Comparison of ENCODE assay signal across 14 cellular contexts in genomic region chr1:34781844-34782391, GRCh38. TPM values are rescaled to one million over a fixed set of nuclear protein-coding genes. Genes with fewer than 3 reads are reported as not detected.
A peak's percentile ranks its signal among the peaks of the same experiment; 100 is the strongest.
DNase-seq lines count a peak whose midpoint lies in the region; ATAC-seq and TF ChIP-seq lines count a peak whose summit lies in the region.
"Had no signal": no experiment of that assay in that cellular context is flagged by ENCODE, and none has a peak within 500 bp of the region (broad histone marks: within the 10 kb centered on the region; RNA-seq: fewer than 3 reads in every experiment).

No MANE protein-coding gene starts in this region.

- TF ChIP-seq CTCF in psoas muscle (IDR thresholded peaks at IDR 0.05) (no peak), GM20000 (IDR thresholded peaks at IDR 0.05; ENCODE audit: extremely low read depth, missing control alignments) (no peak)

- H3K27me3 ChIP-seq in H7 (ENCODE audit: control insufficient read depth, insufficient read depth, low read length) (peaks cover 40% of the 10 kb centered on the region), psoas muscle (ENCODE audit: insufficient read depth in 3 of 3, low read length in 2 of 3) (peaks cover 0 to 51% (median 16%) of the 10 kb centered on the region in 3 donors), Karpas-422 (ENCODE audit: low read length) (no peaks in the 10 kb centered on the region)

- no peak overlapping the region for H2AFZ ChIP-seq in Karpas-422 (ENCODE audit: low read length)

- H3K27me3 Mint-ChIP-seq in activated T-helper 17 cell treated with anti-CD3 and anti-CD28 coated beads, Interleukin-2, amount 50 U/mL, for 72 hours, result peaks cover 54% of the 10 kb centered on the region

- H3K9me3 Mint-ChIP-seq in activated T-helper 17 cell treated with anti-CD3 and anti-CD28 coated beads, Interleukin-2, amount 50 U/mL, for 72 hours, result no peaks in the 10 kb centered on the region
- H3K9me3 Mint-ChIP-seq: dendritic cell treated with granulocyte-macrophage colony-stimulating factor and Interleukin-4, amounts not matched to agents 40 ng/mL and 50 ng/mL, for 4 days; IgD-negative memory B cell had no signal

- H3K27ac ChIP-seq in psoas muscle (no peak overlapping the region), Karpas-422 (ENCODE audit: low read length) (no peak overlapping the region)

- H3K9me2 ChIP-seq in Karpas-422 (replicated peaks; ENCODE audit: insufficient read depth, low read length), result no peaks in the 10 kb centered on the region

- H3K4me3 ChIP-seq in H7 (ENCODE audit: insufficient read depth, low read depth, low read length), result peak overlapping the region; percentile 73
- H3K4me3 ChIP-seq in iPS-18c (ENCODE audit: insufficient read depth, low read depth, low read length), result peak overlapping the region; percentile 63
- H3K4me3 ChIP-seq in psoas muscle, result peak overlapping the region; percentile 44
- H3K4me3 ChIP-seq in Karpas-422 (ENCODE audit: low read length), result no peak overlapping the region

- no peak overlapping the region for H3K9ac ChIP-seq in Karpas-422 (ENCODE audit: low read length)

- peaks cover 6% of the 10 kb centered on the region for H3K4me1 Mint-ChIP-seq in activated T-helper 17 cell treated with anti-CD3 and anti-CD28 coated beads, Interleukin-2, amount 50 U/mL, for 72 hours

- H3K36me3 Mint-ChIP-seq in activated T-helper 17 cell treated with anti-CD3 and anti-CD28 coated beads, Interleukin-2, amount 50 U/mL, for 72 hours (ENCODE audit: low read depth), result no peaks in the 10 kb centered on the region
- H3K36me3 Mint-ChIP-seq: IgD-negative memory B cell had no signal

- no peak for ATAC-seq in activated T-helper 17 cell treated with anti-CD3 and anti-CD28 coated beads, Interleukin-2, amount 50 U/mL, for 72 hours (replicated peaks)
- no peak for ATAC-seq in psoas muscle
- no peak for ATAC-seq in GM21367 (IDR thresholded peaks at IDR 0.05; ENCODE audit: unreplicated experiment)

- H3K36me3 ChIP-seq in H7 (replicated peaks; ENCODE audit: control insufficient read depth, insufficient read depth, low read length) (no peaks in the 10 kb centered on the region), psoas muscle (ENCODE audit: insufficient read depth in 1 of 2, low read depth in 1 of 2) (no peaks in the 10 kb centered on the region), Karpas-422 (ENCODE audit: insufficient read depth, low read length) (no peaks in the 10 kb centered on the region)

- H3K4me1 ChIP-seq in psoas muscle (no peaks in the 10 kb centered on the region), Karpas-422 (ENCODE audit: low read length) (no peaks in the 10 kb centered on the region)

- intact Hi-C loops in psoas muscle (cut with DNase I), result no loop called here

- H4K20me1 ChIP-seq in Karpas-422 (ENCODE audit: insufficient read depth, low read depth, low read length), result no peaks in the 10 kb centered on the region

- 2 to 8% (median 6%) methylated on average over 17 to 18 of the region's 18 CpGs for WGBS in psoas muscle, 3 donors

- H3K27ac Mint-ChIP-seq in activated T-helper 17 cell treated with anti-CD3 and anti-CD28 coated beads, Interleukin-2, amount 50 U/mL, for 72 hours, result no peak overlapping the region
- H3K27ac Mint-ChIP-seq: dendritic cell treated with granulocyte-macrophage colony-stimulating factor and Interleukin-4, amounts not matched to agents 40 ng/mL and 50 ng/mL, for 4 days; IgD-negative memory B cell had no signal

- peak overlapping the region; percentile 23 for H3K4me3 Mint-ChIP-seq in activated T-helper 17 cell treated with anti-CD3 and anti-CD28 coated beads, Interleukin-2, amount 50 U/mL, for 72 hours
- H3K4me3 Mint-ChIP-seq: dendritic cell treated with granulocyte-macrophage colony-stimulating factor and Interleukin-4, amounts not matched to agents 40 ng/mL and 50 ng/mL, for 4 days had no signal

- no peak for DNase-seq in H7
- no peak for DNase-seq in psoas muscle
- no peak for DNase-seq in Karpas-422
- DNase-seq in activated CD4-positive, alpha-beta T cell treated with anti-CD3 and anti-CD28 coated beads for 4 hours, result no peak
- no peak for DNase-seq in GM20000 (ENCODE audit: low spot score)
- DNase-seq: DMS 273 treated with DMSO at 0.1 percent for 48 hours, NCI-H524 treated with DMSO at 0.1 percent for 48 hours had no signal

- no peaks in the 10 kb centered on the region for H3K9me3 ChIP-seq in iPS-18c (ENCODE audit: control insufficient read depth, insufficient read depth, low read length)
- no peaks in the 10 kb centered on the region for H3K9me3 ChIP-seq in psoas muscle
- no peaks in the 10 kb centered on the region for H3K9me3 ChIP-seq in Karpas-422 (ENCODE audit: low read length)

- no peaks in the 10 kb centered on the region for H3K79me2 ChIP-seq in Karpas-422 (ENCODE audit: low read length)

- no peak overlapping the region for H3K4me2 ChIP-seq in Karpas-422 (ENCODE audit: low read depth, low read length, poor library complexity, severe bottlenecking)

RNA-seq across cellular contexts. Expression of gene GJB3, which starts 0.9 kb away (rescaled TPM):
- 0.31 TPM in 1 of 2 replicates, not detected in the other for total RNA-seq in H7 (2014; rRNA removed; shearing (Covaris generic))
- total RNA-seq in activated T-helper 17 cell treated with anti-CD3 and anti-CD28 coated beads, Interleukin-2, amount 50 U/mL, for 72 hours, result not detected
- not detected for total RNA-seq in psoas muscle
- under 1 TPM in 2 of 3 donors, not detected in 1; 0.03 TPM for polyA plus RNA-seq in psoas muscle
- not detected in 2 replicates for total RNA-seq in Karpas-422 (2014; rRNA removed; shearing (Covaris generic); ENCODE audit: low replicate concordance)
- total RNA-seq: mononuclear cell; T-helper 1 cell treated with Interleukin-12 subunit alpha and Interleukin-12 subunit beta and Interleukin-4 antibody, amounts not matched to agents 30 ng/mL and 1 ng/mL, for 36 hours had no signal
- polyA plus RNA-seq: IgD-negative memory B cell had no signal

RNA-seq across cellular contexts. Expression of gene GJA4, which starts 10.9 kb away (rescaled TPM):
- total RNA-seq in H7 (2014; rRNA removed; shearing (Covaris generic)), result 0.85 and 3.2 TPM in 2 replicates
- total RNA-seq in activated T-helper 17 cell treated with anti-CD3 and anti-CD28 coated beads, Interleukin-2, amount 50 U/mL, for 72 hours, result not detected
- 10 to 100 TPM in 2 of 4 donors, 1 to 10 TPM in 2; 9.1 to 19.7 (median 11.0) TPM for total RNA-seq in psoas muscle
- 10 to 100 TPM in 2 of 3 donors, 1 to 10 TPM in 1; 9.3 to 13.0 (median 11.6) TPM for polyA plus RNA-seq in psoas muscle
- total RNA-seq in Karpas-422 (2014; rRNA removed; shearing (Covaris generic); ENCODE audit: low replicate concordance), result not detected in 2 replicates
- polyA plus RNA-seq: IgD-negative memory B cell had no signal

RNA-seq across cellular contexts. Expression of gene GJB4, which starts 22.4 kb away (rescaled TPM):
- not detected in 2 replicates for total RNA-seq in H7 (2014; rRNA removed; shearing (Covaris generic))
- not detected for total RNA-seq in activated T-helper 17 cell treated with anti-CD3 and anti-CD28 coated beads, Interleukin-2, amount 50 U/mL, for 72 hours
- total RNA-seq in psoas muscle, result not detected
- polyA plus RNA-seq in psoas muscle, result not detected
- total RNA-seq in Karpas-422 (2014; rRNA removed; shearing (Covaris generic); ENCODE audit: low replicate concordance), result not detected in 2 replicates
- total RNA-seq: mononuclear cell; T-helper 1 cell treated with Interleukin-12 subunit alpha and Interleukin-12 subunit beta and Interleukin-4 antibody, amounts not matched to agents 30 ng/mL and 1 ng/mL, for 36 hours had no signal
- polyA plus RNA-seq: IgD-negative memory B cell had no signal

RNA-seq across cellular contexts. Expression of gene GJB5, which starts 27.1 kb away (rescaled TPM):
- 0.48 TPM in 1 of 2 replicates, not detected in the other for total RNA-seq in H7 (2014; rRNA removed; shearing (Covaris generic))
- total RNA-seq in activated T-helper 17 cell treated with anti-CD3 and anti-CD28 coated beads, Interleukin-2, amount 50 U/mL, for 72 hours, result not detected
- total RNA-seq in psoas muscle, result not detected
- polyA plus RNA-seq in psoas muscle, result under 1 TPM in 1 of 3 donors, not detected in 2; 0.03 TPM
- total RNA-seq in Karpas-422 (2014; rRNA removed; shearing (Covaris generic); ENCODE audit: low replicate concordance), result not detected in 2 replicates
- total RNA-seq: mononuclear cell; T-helper 1 cell treated with Interleukin-12 subunit alpha and Interleukin-12 subunit beta and Interleukin-4 antibody, amounts not matched to agents 30 ng/mL and 1 ng/mL, for 36 hours had no signal
- polyA plus RNA-seq: IgD-negative memory B cell had no signal
